In genomic region chr12:96989916-96990315, GRCh38 we compare ENCODE assay signal across 10 cellular contexts.
DNase-seq lines count a peak whose midpoint lies in the region; ATAC-seq and TF ChIP-seq lines count a peak whose summit lies in the region.
"Had no signal": no experiment of that assay in that cellular context is flagged by ENCODE, and none has a peak within 500 bp of the region (broad histone marks: within the 10 kb centered on the region; RNA-seq: fewer than 3 reads in every experiment).

No MANE protein-coding gene starts in this region.

- TF ChIP-seq CTCF in LNCAP (IDR thresholded peaks at IDR 0.05) (peak; percentile 69), WTC11 (IDR thresholded peaks at IDR 0.05) (no peak)

- H3K4me1 ChIP-seq in mesendoderm (ENCODE audit: control insufficient read depth, low read depth, low read length) = no peaks in the 10 kb centered on the region

- no peak overlapping the region for H3K4me2 ChIP-seq in mesendoderm (ENCODE audit: low read length)

- no peak overlapping the region for H4K8ac ChIP-seq in mesendoderm (ENCODE audit: low read depth, low read length)

- H3K4me3 Mint-ChIP-seq in WTC11 = no peak overlapping the region
- H3K4me3 Mint-ChIP-seq: activated naive CD4-positive, alpha-beta T cell treated with anti-CD3 and anti-CD28 coated beads, Interleukin-2, amount 50 U/mL, for 24 hours had no signal

- H3K4me1 Mint-ChIP-seq in WTC11 = peaks cover 51% of the 10 kb centered on the region

- no peak overlapping the region for H3K23ac ChIP-seq in mesendoderm (ENCODE audit: low read length)

- H2BK120ac ChIP-seq in mesendoderm (ENCODE audit: low read depth, low read length) = no peak overlapping the region

- peak; percentile 59 for ATAC-seq in WTC11
- no peak for ATAC-seq in GM18873 (IDR thresholded peaks at IDR 0.05; ENCODE audit: low FRiP score, unreplicated experiment)
- ATAC-seq: left lung had no signal

- WGBS in mesendoderm (ENCODE audit: extremely low coverage, insufficient coverage, low lambda C conversion rate) = no CpG with 5 or more reads among the region's 5 CpGs

- H3K4me3 ChIP-seq in mesendoderm (ENCODE audit: low read length) = no peak overlapping the region
- H3K4me3 ChIP-seq: left lung had no signal

- no peak overlapping the region for H2AK5ac ChIP-seq in mesendoderm (ENCODE audit: low read length)

- H3K9ac ChIP-seq in mesendoderm (ENCODE audit: low read length) = no peak overlapping the region

- H3K27me3 Mint-ChIP-seq in WTC11 (ENCODE audit: low read depth) = peaks cover 8% of the 10 kb centered on the region

- DNase-seq in NCI-H187 (lab: John Stamatoyannopoulos, UW) (peak; percentile 10 to 25), NCI-H187 treated with DMSO at 0.1 percent for 48 hours (lab: John Stamatoyannopoulos, UW) (no peak), WTC11 (ENCODE audit: low spot score) (peak; percentile 50), mesendoderm (peak; percentile 81), occipital lobe (lab: John Stamatoyannopoulos, UW) (no peak)
- DNase-seq in activated CD8-positive, alpha-beta memory T cell treated with anti-CD3 and anti-CD28 coated beads, Interleukin-2, amount 50 U/mL, for 4 hours = no peak
- DNase-seq: left lung had no signal

- H3K79me2 ChIP-seq in mesendoderm (ENCODE audit: control insufficient read depth, insufficient read depth, low read length) = no peaks in the 10 kb centered on the region

- no peaks in the 10 kb centered on the region for H3K79me1 ChIP-seq in mesendoderm (ENCODE audit: low read length)

- no peaks in the 10 kb centered on the region for H3K27me3 ChIP-seq in mesendoderm (ENCODE audit: insufficient read depth, low read length, poor library complexity)

- H2BK15ac ChIP-seq in mesendoderm (replicated peaks; ENCODE audit: low read depth) = no peak overlapping the region

- no peaks in the 10 kb centered on the region for H3K36me3 Mint-ChIP-seq in WTC11
- H3K36me3 Mint-ChIP-seq: activated naive CD4-positive, alpha-beta T cell treated with anti-CD3 and anti-CD28 coated beads, Interleukin-2, amount 50 U/mL, for 24 hours had no signal

- H3K56ac ChIP-seq in mesendoderm (ENCODE audit: low read length) = no peak overlapping the region

- H2BK5ac ChIP-seq in mesendoderm (ENCODE audit: low read length) = no peak overlapping the region

- H3K9me3 Mint-ChIP-seq in WTC11 = no peaks in the 10 kb centered on the region; the same call in 1 of the 2 replicates
- H3K9me3 Mint-ChIP-seq: activated naive CD4-positive, alpha-beta T cell treated with anti-CD3 and anti-CD28 coated beads, Interleukin-2, amount 50 U/mL, for 24 hours had no signal

- CTCF ChIA-PET in WTC11 (lab: Charles Lee) = interaction anchor here (0.8 to 2.0 kb wide), 6 partner anchors 31 to 414 kb away, joined by 3 to 14 read pairs (median 6); no protein-coding TSS in a partner anchor

- H3K27ac ChIP-seq in mesendoderm (ENCODE audit: low read depth, low read length) = no peak overlapping the region
- H3K27ac ChIP-seq: left lung had no signal

- no peak overlapping the region for H3K18ac ChIP-seq in mesendoderm (ENCODE audit: low read length)

- H3K36me3 ChIP-seq in mesendoderm (ENCODE audit: control insufficient read depth, insufficient read depth, low read length) = no peaks in the 10 kb centered on the region
- H3K36me3 ChIP-seq: left lung had no signal

- no peak overlapping the region for H4K5ac ChIP-seq in mesendoderm (ENCODE audit: low read length)

- POLR2A ChIA-PET in WTC11 (lab: Charles Lee) = no interaction called here

- no peak overlapping the region for H3K4ac ChIP-seq in mesendoderm (ENCODE audit: low read depth, low read length)

- no peak overlapping the region for H3K27ac Mint-ChIP-seq in WTC11
- H3K27ac Mint-ChIP-seq: activated naive CD4-positive, alpha-beta T cell treated with anti-CD3 and anti-CD28 coated beads, Interleukin-2, amount 50 U/mL, for 24 hours had no signal

TF ChIP-seq in WTC11, 78 proteins besides CTCF, POLR2A, EP300 and RAD21:
- TF ChIP-seq MAX (CRISPR knock-in tag; IDR thresholded peaks at IDR 0.05) (peak; percentile 45; the same call in 1 of the 2 replicates), ZNF232 (CRISPR knock-in tag; IDR thresholded peaks at IDR 0.05) (no peak)

Comparison
In these comparisons a context has a peak if more than half of its experiments do, and no peak if none do; other contexts are left out.
1. DNase-seq: peak in NCI-H187 (2 of 2), WTC11 (single experiment) and mesendoderm (single experiment); none in NCI-H187 treated with DMSO at 0.1 percent for 48 hours (single experiment), activated CD8-positive, alpha-beta memory T cell treated with anti-CD3 and anti-CD28 coated beads, Interleukin-2, amount 50 U/mL, for 4 hours (single experiment) and occipital lobe (single experiment).